Comparison of ENCODE assay signal across 8 cellular contexts in genomic region chr2:8312861-8313768, GRCh38.
A peak's percentile ranks its signal among the peaks of the same experiment; 100 is the strongest.
DNase-seq lines count a peak whose midpoint lies in the region; ATAC-seq, FAIRE-seq and TF ChIP-seq lines count a peak whose summit lies in the region.

No MANE protein-coding gene starts in this region.

- TF ChIP-seq RAD21 in HepG2 (CRISPR knock-in tag; IDR thresholded peaks at IDR 0.05) = no peak

- in situ Hi-C loops in HepG2 (cut with HindIII; ENCODE audit: extremely low pct_ligation_motif_present, low pct_unique_long_range_greater_than_20kb) = no loop called here

- H3K36me3 ChIP-seq in HepG2 (replicated peaks in 1 of 2; ENCODE audit: control insufficient read depth in 1 of 2, insufficient read depth in 2 of 2, low read length in 2 of 2) = no peaks in the 10 kb centered on the region

- H3K27ac ChIP-seq in HepG2 (ENCODE audit: extremely low read length, insufficient read depth, low read length) = no peak overlapping the region

- no TSS peak for BruUV-seq in HepG2 (replicated peaks; lab: Mats Ljungman, UMichigan)

- no peaks in the 10 kb centered on the region for H3K79me2 ChIP-seq in HepG2 (ENCODE audit: insufficient read depth, low read length)

- TF ChIP-seq CTCF in HepG2 (CRISPR knock-in tag; IDR thresholded peaks at IDR 0.05) (no peak), omental fat pad (IDR thresholded peaks at IDR 0.05) (no peak)

- H4K20me1 ChIP-seq in HepG2 (ENCODE audit: insufficient read depth, low read length) = no peaks in the 10 kb centered on the region

- H3K9me3 ChIP-seq in HepG2 (ENCODE audit: low read length) = no peaks in the 10 kb centered on the region

- peaks cover 12% of the 10 kb centered on the region for H3K4me1 ChIP-seq in HepG2 (ENCODE audit: insufficient read depth, low read length)

- TF ChIP-seq EP300 in HepG2 (IDR thresholded peaks at IDR 0.05; ENCODE audit: low read depth in 2 of 2, low read length in 2 of 2) (no peak), HepG2 (CRISPR knock-in tag; IDR thresholded peaks at IDR 0.05; ENCODE audit: borderline replicate concordance) (no peak)

- H3K4me2 ChIP-seq in HepG2 (ENCODE audit: low read depth, low read length) = no peak overlapping the region

- peaks cover 2 to 18% of the 10 kb centered on the region in 2 experiments; a peak in 3 of 5 replicates for H3K27me3 ChIP-seq in HepG2 (ENCODE audit: control insufficient read depth in 1 of 2, insufficient read depth in 2 of 2, low read length in 2 of 2)

- FAIRE-seq in HepG2 (lab: Jason Lieb, UNC) = no peak

- ATAC-seq in GM19438 (IDR thresholded peaks at IDR 0.05; ENCODE audit: low read depth, unreplicated experiment) (peak; percentile 94), HG03354 (IDR thresholded peaks at IDR 0.05; ENCODE audit: poor library complexity, severe bottlenecking, unreplicated experiment) (peak; percentile 85), HepG2 (no peak), omental fat pad (ENCODE audit: low FRiP score) (no peak)

- CTCF ChIA-PET in HepG2 (lab: Yijun Ruan, JAX; ENCODE audit: low intra/inter-chr PET ratio, low total read pairs) = no interaction called here

- POLR2A ChIA-PET in HepG2 (lab: Yijun Ruan, JAX) = no interaction called here

- intact Hi-C loops in HepG2 (cut with micrococcal nuclease; ENCODE audit: unreplicated experiment) = no loop called here

- WGBS in HepG2 (ENCODE audit: low lambda C conversion rate) = 16% methylated on average over 8 of the region's 8 CpGs

- no peak overlapping the region for H3K9ac ChIP-seq in HepG2 (ENCODE audit: insufficient read depth, low read depth, low read length)

- H2AFZ ChIP-seq in HepG2 (ENCODE audit: low read length) = no peak overlapping the region

- no peak overlapping the region for H3K4me3 ChIP-seq in HepG2 (replicated peaks in 1 of 3; ENCODE audit: insufficient read depth in 1 of 3, low read depth in 2 of 3, low read length in 3 of 3)

- no peak for TF ChIP-seq POLR2A in HepG2 (IDR thresholded peaks at IDR 0.05; ENCODE audit: insufficient read depth in 1 of 2, low read depth in 2 of 2, low read length in 2 of 2)

- DNase-seq in COLO829 (ENCODE audit: low spot score) = peak; percentile 22
- DNase-seq in SK-N-DZ (ENCODE audit: low spot score) = peak; percentile 54
- no peak for DNase-seq in HepG2 (ENCODE audit: low spot score)
- DNase-seq in activated T-cell treated with anti-CD3 and anti-CD28 coated beads, Interleukin-2, amount 50 U/mL, for 1 hour = no peak
- no peak for DNase-seq in omental fat pad (ENCODE audit: low spot score)
- no peak for DNase-seq in DMS 273 (lab: John Stamatoyannopoulos, UW; ENCODE audit: unreplicated experiment)

TF ChIP-seq in HepG2, 621 proteins besides CTCF, POLR2A, EP300 and RAD21:
- peak; percentile 38; the same call in 1 of the 2 replicates for TF ChIP-seq CEBPB (IDR thresholded peaks at IDR 0.05; ENCODE audit: borderline replicate concordance, low read depth, low read length)
- TF ChIP-seq HNF4A (CRISPR knock-in tag; IDR thresholded peaks at IDR 0.05) = 0 out of 2 replicates have a peak, but pooled peaks have one; percentile 15
- no peak for TF ChIP-seq ARNT (IDR thresholded peaks at IDR 0.05)

Comparison
In these comparisons a context has a peak if more than half of its experiments do, and no peak if none do; other contexts are left out.
1. DNase-seq: peak in COLO829 (single experiment) and SK-N-DZ (single experiment); none in HepG2 (single experiment), activated T-cell treated with anti-CD3 and anti-CD28 coated beads, Interleukin-2, amount 50 U/mL, for 1 hour (single experiment), omental fat pad (single experiment) and DMS 273 (single experiment).
2. ATAC-seq: peak in GM19438 (single experiment) and HG03354 (single experiment); none in HepG2 (single experiment) and omental fat pad (single experiment).